9 cellular contexts compared by ENCODE assay signal in the genomic region with DNA sequence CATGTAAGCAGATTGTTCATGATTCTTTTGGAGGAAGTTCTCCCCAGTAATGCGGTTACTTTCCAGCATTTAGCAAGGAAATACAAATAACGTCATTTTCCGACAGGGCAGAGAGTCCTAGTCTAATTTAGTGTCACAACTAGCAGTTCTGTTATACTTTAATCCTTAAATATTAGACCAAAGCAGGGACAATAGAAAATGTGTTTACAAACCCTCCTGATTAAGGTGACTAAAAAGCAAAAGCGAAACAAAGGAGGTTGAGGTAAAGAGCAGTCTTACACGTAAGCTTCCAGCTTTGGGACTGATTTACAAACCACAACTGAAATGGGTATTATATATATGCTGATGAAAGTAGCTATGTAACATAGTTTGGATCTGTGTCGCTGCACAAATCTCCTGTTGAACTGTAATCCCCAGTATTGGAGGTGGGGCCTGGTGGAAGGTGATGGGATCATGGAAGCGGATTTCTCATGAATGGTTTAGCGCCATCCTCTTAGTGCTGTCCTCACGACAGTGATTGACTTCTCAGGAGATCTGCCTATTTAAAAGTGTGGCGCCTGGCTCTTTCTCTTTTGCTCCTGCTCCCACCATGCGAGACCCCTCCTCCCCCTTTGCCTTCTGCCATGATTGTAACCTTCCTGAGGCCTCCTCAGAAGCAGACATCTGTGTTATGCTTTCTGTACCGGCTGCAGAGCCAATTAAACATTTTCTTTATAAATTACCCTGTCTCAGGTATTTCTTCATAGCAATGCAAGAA.
A peak's percentile ranks its signal among the peaks of the same experiment; 100 is the strongest.
DNase-seq lines count a peak whose midpoint lies in the region; ATAC-seq and TF ChIP-seq lines count a peak whose summit lies in the region.
"Had no signal": no experiment of that assay in that cellular context is flagged by ENCODE, and none has a peak within 500 bp of the region (broad histone marks: within the 10 kb centered on the region; RNA-seq: fewer than 3 reads in every experiment).

No MANE protein-coding gene starts in this region.

- POLR2A ChIA-PET in activated CD8-positive, alpha-beta T cell treated with anti-CD3 and anti-CD28 coated beads, Interleukin-2, amount 10 ng/mL, durations not matched to agents 7 days and 5 days (lab: Charles Lee): no interaction called here

- H3K9me3 ChIP-seq in stomach: no peaks in the 10 kb centered on the region

- TF ChIP-seq CTCF in stomach (IDR thresholded peaks at IDR 0.05): no peak
- no peak for TF ChIP-seq CTCF in foreskin fibroblast (IDR thresholded peaks at IDR 0.05; ENCODE audit: low read depth, low read length)

- peak; percentile 8 for DNase-seq in activated naive CD4-positive, alpha-beta T cell treated with anti-CD3 and anti-CD28 coated beads for 36 hours
- no peak for DNase-seq in activated naive CD4-positive, alpha-beta T cell treated with anti-CD3 and anti-CD28 coated beads, Interleukin-2, amount 50 U/mL, for 16 hours
- DNase-seq in activated CD8-positive, alpha-beta T cell treated with anti-CD3 and anti-CD28 coated beads, Interleukin-2, amount 10 ng/mL, durations not matched to agents 7 days and 5 days: peak; percentile 24
- DNase-seq in stomach (no peak), COLO668 (lab: John Stamatoyannopoulos, UW; ENCODE audit: unreplicated experiment) (no peak), foreskin fibroblast (no peak), NCI-H1436 treated with DMSO at 0.1 percent for 48 hours (lab: John Stamatoyannopoulos, UW) (no peak)

- CTCF ChIA-PET in activated naive CD4-positive, alpha-beta T cell treated with anti-CD3 and anti-CD28 coated beads for 36 hours (lab: Charles Lee): interaction anchor here (1.0 kb wide), 1 partner anchor 13 kb away, joined by 3 read pairs; no protein-coding TSS in a partner anchor
- CTCF ChIA-PET in activated CD8-positive, alpha-beta T cell treated with anti-CD3 and anti-CD28 coated beads, Interleukin-2, amount 10 ng/mL, durations not matched to agents 7 days and 5 days (lab: Charles Lee): no interaction called here

- peak overlapping the region; percentile 55 for H3K27ac Mint-ChIP-seq in activated naive CD4-positive, alpha-beta T cell treated with anti-CD3 and anti-CD28 coated beads for 36 hours
- peak overlapping the region; percentile 81 for H3K27ac Mint-ChIP-seq in activated CD8-positive, alpha-beta T cell treated with anti-CD3 and anti-CD28 coated beads, Interleukin-2, amount 10 ng/mL, durations not matched to agents 7 days and 5 days

- peak overlapping the region in 3 of 4 donors; percentile 14 to 22 (median 15) for H3K4me3 ChIP-seq in stomach
- H3K4me3 ChIP-seq in foreskin fibroblast (ENCODE audit: low read depth in 1 of 2, low read length in 2 of 2): no peak overlapping the region

- peaks cover 26% of the 10 kb centered on the region for H3K4me1 Mint-ChIP-seq in activated naive CD4-positive, alpha-beta T cell treated with anti-CD3 and anti-CD28 coated beads for 36 hours (ENCODE audit: low read depth)
- peaks cover 39% of the 10 kb centered on the region for H3K4me1 Mint-ChIP-seq in activated CD8-positive, alpha-beta T cell treated with anti-CD3 and anti-CD28 coated beads, Interleukin-2, amount 10 ng/mL, durations not matched to agents 7 days and 5 days (ENCODE audit: low read depth)

- peaks cover 3% of the 10 kb centered on the region for H3K27me3 Mint-ChIP-seq in activated naive CD4-positive, alpha-beta T cell treated with anti-CD3 and anti-CD28 coated beads for 36 hours (ENCODE audit: low read depth)
- no peaks in the 10 kb centered on the region for H3K27me3 Mint-ChIP-seq in activated CD8-positive, alpha-beta T cell treated with anti-CD3 and anti-CD28 coated beads, Interleukin-2, amount 10 ng/mL, durations not matched to agents 7 days and 5 days (ENCODE audit: low read depth)

- H3K36me3 Mint-ChIP-seq in activated naive CD4-positive, alpha-beta T cell treated with anti-CD3 and anti-CD28 coated beads for 36 hours (ENCODE audit: low read depth): no peaks in the 10 kb centered on the region
- no peaks in the 10 kb centered on the region for H3K36me3 Mint-ChIP-seq in activated CD8-positive, alpha-beta T cell treated with anti-CD3 and anti-CD28 coated beads, Interleukin-2, amount 10 ng/mL, durations not matched to agents 7 days and 5 days (ENCODE audit: low read depth)

- H3K27me3 ChIP-seq in stomach: no peaks in the 10 kb centered on the region

- H3K36me3 ChIP-seq in stomach: no peaks in the 10 kb centered on the region

- no peak for TF ChIP-seq POLR2A in stomach (IDR thresholded peaks at IDR 0.05)

- H3K4me3 Mint-ChIP-seq in activated naive CD4-positive, alpha-beta T cell treated with anti-CD3 and anti-CD28 coated beads for 36 hours: peak overlapping the region; percentile 63
- H3K4me3 Mint-ChIP-seq in activated CD8-positive, alpha-beta T cell treated with anti-CD3 and anti-CD28 coated beads, Interleukin-2, amount 10 ng/mL, durations not matched to agents 7 days and 5 days: peak overlapping the region; percentile 73

- peak overlapping the region; percentile 64 to 75 (median 67) for H3K27ac ChIP-seq in stomach
- H3K27ac ChIP-seq: C4-2B had no signal

- peaks cover 17 to 58% (median 26%) of the 10 kb centered on the region in 4 donors for H3K4me1 ChIP-seq in stomach

- 48 to 63% (median 56%) methylated on average over 12 of the region's 12 CpGs for WGBS in stomach, 5 donors

- TF ChIP-seq EP300 in stomach (IDR thresholded peaks at IDR 0.05): no peak

- no peaks in the 10 kb centered on the region for H3K9me3 Mint-ChIP-seq in activated naive CD4-positive, alpha-beta T cell treated with anti-CD3 and anti-CD28 coated beads for 36 hours
- no peaks in the 10 kb centered on the region for H3K9me3 Mint-ChIP-seq in activated CD8-positive, alpha-beta T cell treated with anti-CD3 and anti-CD28 coated beads, Interleukin-2, amount 10 ng/mL, durations not matched to agents 7 days and 5 days (ENCODE audit: insufficient read depth)

- peak; percentile 81 for ATAC-seq in HG02943 (IDR thresholded peaks at IDR 0.05; ENCODE audit: low read depth, unreplicated experiment)
- ATAC-seq in activated CD8-positive, alpha-beta T cell treated with anti-CD3 and anti-CD28 coated beads, Interleukin-2, amount 10 ng/mL, durations not matched to agents 7 days and 5 days: peak; percentile 90

- intact Hi-C loops in activated naive CD4-positive, alpha-beta T cell treated with anti-CD3 and anti-CD28 coated beads for 36 hours (cut with micrococcal nuclease): no loop called here
- intact Hi-C loops in stomach (cut with DNase I; ENCODE audit: low total_unique reads): no loop called here

Comparison
In these comparisons a context has a peak if more than half of its experiments do, and no peak if none do; other contexts are left out.
1. DNase-seq: peak in activated naive CD4-positive, alpha-beta T cell treated with anti-CD3 and anti-CD28 coated beads for 36 hours (single experiment) and activated CD8-positive, alpha-beta T cell treated with anti-CD3 and anti-CD28 coated beads, Interleukin-2, amount 10 ng/mL, durations not matched to agents 7 days and 5 days (single experiment); none in activated naive CD4-positive, alpha-beta T cell treated with anti-CD3 and anti-CD28 coated beads, Interleukin-2, amount 50 U/mL, for 16 hours (single experiment), stomach (single experiment), COLO668 (single experiment), foreskin fibroblast (0 of 2) and NCI-H1436 treated with DMSO at 0.1 percent for 48 hours (single experiment).
2. H3K4me3 ChIP-seq: peak in stomach (3 of 4); none in foreskin fibroblast (0 of 2).